Comparison of ENCODE assay signal across 19 cellular contexts in the genomic region with DNA sequence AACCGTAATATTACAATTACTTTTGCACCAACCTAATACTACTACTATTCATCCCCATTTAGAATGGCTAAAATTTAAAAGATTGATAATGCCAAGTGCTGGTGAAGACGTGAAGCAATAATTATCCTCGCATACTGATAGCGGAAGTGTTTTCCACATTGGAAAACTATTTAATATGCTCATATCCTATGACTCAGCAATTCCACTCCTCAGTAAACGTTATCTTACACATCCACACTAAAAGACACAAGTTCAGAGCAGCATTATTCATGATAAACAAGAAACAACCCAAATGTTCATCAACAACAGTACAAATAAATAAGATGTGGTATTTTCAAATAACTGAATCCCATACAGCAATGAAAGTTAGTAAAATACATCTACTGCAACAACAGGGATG.
DNase-seq lines count a peak whose midpoint lies in the region; ATAC-seq, FAIRE-seq and TF ChIP-seq lines count a peak whose summit lies in the region.
"Had no signal": no experiment of that assay in that cellular context is flagged by ENCODE, and none has a peak within 500 bp of the region (broad histone marks: within the 10 kb centered on the region; RNA-seq: fewer than 3 reads in every experiment).

No MANE protein-coding gene starts in this region.

- TF ChIP-seq RAD21 in A549 (conservative IDR thresholded peaks at IDR 0.05 in 1 of 2, IDR thresholded peaks at IDR 0.05 in 1 of 2) = no peak

- peaks cover 2% of the 10 kb centered on the region for H3K27me3 Mint-ChIP-seq in GM23338 (ENCODE audit: insufficient read depth, low read depth, poor library complexity)
- H3K27me3 Mint-ChIP-seq in glutamatergic neuron (ENCODE audit: unreplicated experiment) = no peaks in the 10 kb centered on the region
- H3K27me3 Mint-ChIP-seq: CD4-positive, alpha-beta T cell had no signal

- H3K4me2 ChIP-seq in A549 (no peak overlapping the region), GM23338 (no peak overlapping the region)

- no peak for DNase-seq in A549 (ENCODE audit: low read depth in 1 of 2, low spot score in 1 of 2)
- no peak for DNase-seq in GM23338 (ENCODE audit: low spot score)
- peak; percentile 2 for DNase-seq in bronchial epithelial cell (ENCODE audit: low read depth)
- DNase-seq in glomerular endothelial cell (ENCODE audit: extremely low read depth, low read depth, low spot score) = peak; percentile 10
- no peak for DNase-seq in iPS-NIHi7 (ENCODE audit: extremely low spot score)
- no peak for DNase-seq in glutamatergic neuron
- no peak for DNase-seq in small intestine
- DNase-seq in testis = no peak
- DNase-seq: Caco-2; CD4-positive, alpha-beta T cell; DMS153; KG1; NCI-H1105 treated with DMSO at 0.1 percent for 48 hours; NCI-H1694 treated with DMSO at 0.1 percent for 48 hours; NCI-H2107; NCI-H510A treated with DMSO at 0.1 percent for 48 hours; NCI-H774; SHP77 had no signal

- H3F3A ChIP-seq in GM23338 (replicated peaks; ENCODE audit: low read depth) = no peaks in the 10 kb centered on the region

- no peaks in the 10 kb centered on the region; the same call in 1 of the 3 replicates for H3K9me3 Mint-ChIP-seq in GM23338
- no peaks in the 10 kb centered on the region for H3K9me3 Mint-ChIP-seq in glutamatergic neuron (ENCODE audit: unreplicated experiment)
- H3K9me3 Mint-ChIP-seq: CD4-positive, alpha-beta T cell had no signal

- CTCF ChIA-PET in A549 (lab: Yijun Ruan, JAX) = interaction anchor here (0.6 kb wide), 1 partner anchor 343 kb away, joined by 3 read pairs; no protein-coding TSS in a partner anchor

- no peak for TF ChIP-seq POLR2A in A549 (IDR thresholded peaks at IDR 0.05; ENCODE audit: low read length)
- no peak for TF ChIP-seq POLR2A in testis (IDR thresholded peaks at IDR 0.05)

- H2AFZ ChIP-seq in GM23338 = no peak overlapping the region

- 0 out of 3 replicates have a peak, but pooled peaks cover 3% of the 10 kb centered on the region for H3K4me1 ChIP-seq in A549
- H3K4me1 ChIP-seq in GM23338 (ENCODE audit: insufficient read depth) = no peaks in the 10 kb centered on the region
- no peaks in the 10 kb centered on the region for H3K4me1 ChIP-seq in small intestine (ENCODE audit: control insufficient read depth in 2 of 2, insufficient read depth in 1 of 2, low read depth in 1 of 2, low read length in 1 of 2)
- no peaks in the 10 kb centered on the region for H3K4me1 ChIP-seq in testis
- H3K4me1 ChIP-seq: Caco-2 had no signal

- 78% methylated on average over 5 of the region's 5 CpGs for WGBS in A549 (ENCODE audit: missing lambda C conversion rate)
- 76 to 83% (median 77%) methylated on average over 5 of the region's 5 CpGs for WGBS in small intestine, 3 donors
- WGBS in testis, 2 donors = 86 to 93% methylated on average over 5 of the region's 5 CpGs

- H3K36me3 ChIP-seq in GM23338 (ENCODE audit: insufficient read depth) (no peaks in the 10 kb centered on the region), bronchial epithelial cell (ENCODE audit: control insufficient read depth, insufficient read depth, low read length) (peaks cover 1% of the 10 kb centered on the region), small intestine (ENCODE audit: control insufficient read depth in 2 of 2, insufficient read depth in 2 of 2, low read length in 2 of 2) (peaks cover 0 to 1% of the 10 kb centered on the region in 2 donors), testis (ENCODE audit: low read depth, missing control alignments) (no peaks in the 10 kb centered on the region)

- H3K9me2 ChIP-seq in GM23338 (ENCODE audit: insufficient read depth) = no peaks in the 10 kb centered on the region

- TF ChIP-seq EP300 in A549 (IDR thresholded peaks at IDR 0.05) = no peak

- no peaks in the 10 kb centered on the region for H4K20me1 ChIP-seq in GM23338 (replicated peaks; ENCODE audit: insufficient read depth)

- no peak overlapping the region for H3K27ac ChIP-seq in A549
- no peak overlapping the region for H3K27ac ChIP-seq in GM23338 (ENCODE audit: low read depth)
- H3K27ac ChIP-seq in small intestine (ENCODE audit: low read depth in 1 of 2, low read length in 1 of 2) = no peak overlapping the region
- no peak overlapping the region for H3K27ac ChIP-seq in testis

- TF ChIP-seq CTCF in A549 (IDR thresholded peaks at IDR 0.05) (no peak), GM23338 (conservative IDR thresholded peaks at IDR 0.05; ENCODE audit: low read depth in 2 of 2) (no peak), bronchial epithelial cell (IDR thresholded peaks at IDR 0.05; ENCODE audit: insufficient read depth, low read length, severe bottlenecking) (no peak), glutamatergic neuron (IDR thresholded peaks at IDR 0.05; ENCODE audit: partially characterized antibody, unreplicated experiment) (no peak), testis (IDR thresholded peaks at IDR 0.05) (no peak)

- H3K79me2 ChIP-seq in GM23338 (replicated peaks; ENCODE audit: insufficient read depth) = no peaks in the 10 kb centered on the region

- H3K9me3 ChIP-seq in A549 (no peaks in the 10 kb centered on the region), small intestine (ENCODE audit: control insufficient read depth, low read depth) (no peaks in the 10 kb centered on the region), testis (no peaks in the 10 kb centered on the region)
- H3K9me3 ChIP-seq: Caco-2 had no signal

- intact Hi-C loops in testis (cut with DNase I; ENCODE audit: low total_unique reads) = no loop called here

- FAIRE-seq in A549 (lab: Jason Lieb, UNC) = peak; percentile 32
- no peak for FAIRE-seq in bronchial epithelial cell (lab: Jason Lieb, UNC)
- no peak for FAIRE-seq in small intestine (lab: Jason Lieb, UNC)
- FAIRE-seq: GM12878 had no signal

- H3K4me1 Mint-ChIP-seq in GM23338 (no peaks in the 10 kb centered on the region), glutamatergic neuron (ENCODE audit: low read depth, unreplicated experiment) (peaks cover 4% of the 10 kb centered on the region)

- 0 out of 2 replicates have a peak overlapping the region, but pooled peaks have one; percentile 12 for H3K27ac Mint-ChIP-seq in GM23338
- H3K27ac Mint-ChIP-seq in glutamatergic neuron (ENCODE audit: unreplicated experiment) = no peak overlapping the region
- H3K27ac Mint-ChIP-seq: CD4-positive, alpha-beta T cell had no signal

- H3K4me3 Mint-ChIP-seq in GM23338 = no peak overlapping the region
- no peak overlapping the region for H3K4me3 Mint-ChIP-seq in glutamatergic neuron (ENCODE audit: unreplicated experiment)
- H3K4me3 Mint-ChIP-seq: CD4-positive, alpha-beta T cell had no signal

- ATAC-seq in A549 (no peak), GM23338 (no peak)
- ATAC-seq: GM12878 had no signal

- H3K4me3 ChIP-seq in A549 = no peak overlapping the region
- H3K4me3 ChIP-seq in GM23338 = no peak overlapping the region
- H3K4me3 ChIP-seq in bronchial epithelial cell (ENCODE audit: low read depth, low read length) = no peak overlapping the region
- no peak overlapping the region for H3K4me3 ChIP-seq in small intestine (ENCODE audit: low read depth in 1 of 2, low read length in 2 of 2)
- H3K4me3 ChIP-seq in testis = no peak overlapping the region
- H3K4me3 ChIP-seq: GM12878 had no signal

- H3K27me3 ChIP-seq in GM23338 (ENCODE audit: insufficient read depth) (no peaks in the 10 kb centered on the region), bronchial epithelial cell (ENCODE audit: control insufficient read depth, insufficient read depth, low read length) (no peaks in the 10 kb centered on the region), small intestine (ENCODE audit: control insufficient read depth in 2 of 2, insufficient read depth in 2 of 2, low read length in 2 of 2) (no peaks in the 10 kb centered on the region), testis (no peaks in the 10 kb centered on the region)

- POLR2A ChIA-PET in A549 (lab: Yijun Ruan, JAX) = no interaction called here

- H3K36me3 Mint-ChIP-seq in GM23338 (ENCODE audit: low read depth) (peaks cover 20% of the 10 kb centered on the region; the same call in 2 of the 3 replicates), glutamatergic neuron (ENCODE audit: unreplicated experiment) (peaks cover 19% of the 10 kb centered on the region)

TF ChIP-seq in A549, 52 proteins besides CTCF, POLR2A, EP300 and RAD21 (continues in another document):
- TF ChIP-seq MAFK (IDR thresholded peaks at IDR 0.05; ENCODE audit: partially characterized antibody) = peak; percentile 95
- TF ChIP-seq NFE2L2 (conservative IDR thresholded peaks at IDR 0.05; ENCODE audit: low read length) = peak; percentile 75
- no peak for TF ChIP-seq ZNF302 (CRISPR knock-in tag; IDR thresholded peaks at IDR 0.05)
- TF ChIP-seq, protein P1, sequence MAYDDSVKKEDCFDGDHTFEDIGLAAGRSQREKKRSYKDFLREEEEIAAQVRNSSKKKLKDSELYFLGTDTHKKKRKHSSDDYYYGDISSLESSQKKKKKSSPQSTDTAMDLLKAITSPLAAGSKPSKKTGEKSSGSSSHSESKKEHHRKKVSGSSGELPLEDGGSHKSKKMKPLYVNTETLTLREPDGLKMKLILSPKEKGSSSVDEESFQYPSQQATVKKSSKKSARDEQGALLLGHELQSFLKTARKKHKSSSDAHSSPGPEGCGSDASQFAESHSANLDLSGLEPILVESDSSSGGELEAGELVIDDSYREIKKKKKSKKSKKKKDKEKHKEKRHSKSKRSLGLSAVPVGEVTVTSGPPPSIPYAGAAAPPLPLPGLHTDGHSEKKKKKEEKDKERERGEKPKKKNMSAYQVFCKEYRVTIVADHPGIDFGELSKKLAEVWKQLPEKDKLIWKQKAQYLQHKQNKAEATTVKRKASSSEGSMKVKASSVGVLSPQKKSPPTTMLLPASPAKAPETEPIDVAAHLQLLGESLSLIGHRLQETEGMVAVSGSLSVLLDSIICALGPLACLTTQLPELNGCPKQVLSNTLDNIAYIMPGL (CRISPR knock-in tag; IDR thresholded peaks at IDR 0.05; ENCODE audit: borderline replicate concordance) = no peak

Comparison
In these comparisons a context has a peak if more than half of its experiments do, and no peak if none do; other contexts are left out.
1. DNase-seq: peak in bronchial epithelial cell (single experiment) and glomerular endothelial cell (single experiment); none in A549 (0 of 2), GM23338 (single experiment), iPS-NIHi7 (single experiment), glutamatergic neuron (single experiment), small intestine (single experiment) and testis (single experiment).